8 cellular contexts compared by ENCODE assay signal in the genomic region with DNA sequence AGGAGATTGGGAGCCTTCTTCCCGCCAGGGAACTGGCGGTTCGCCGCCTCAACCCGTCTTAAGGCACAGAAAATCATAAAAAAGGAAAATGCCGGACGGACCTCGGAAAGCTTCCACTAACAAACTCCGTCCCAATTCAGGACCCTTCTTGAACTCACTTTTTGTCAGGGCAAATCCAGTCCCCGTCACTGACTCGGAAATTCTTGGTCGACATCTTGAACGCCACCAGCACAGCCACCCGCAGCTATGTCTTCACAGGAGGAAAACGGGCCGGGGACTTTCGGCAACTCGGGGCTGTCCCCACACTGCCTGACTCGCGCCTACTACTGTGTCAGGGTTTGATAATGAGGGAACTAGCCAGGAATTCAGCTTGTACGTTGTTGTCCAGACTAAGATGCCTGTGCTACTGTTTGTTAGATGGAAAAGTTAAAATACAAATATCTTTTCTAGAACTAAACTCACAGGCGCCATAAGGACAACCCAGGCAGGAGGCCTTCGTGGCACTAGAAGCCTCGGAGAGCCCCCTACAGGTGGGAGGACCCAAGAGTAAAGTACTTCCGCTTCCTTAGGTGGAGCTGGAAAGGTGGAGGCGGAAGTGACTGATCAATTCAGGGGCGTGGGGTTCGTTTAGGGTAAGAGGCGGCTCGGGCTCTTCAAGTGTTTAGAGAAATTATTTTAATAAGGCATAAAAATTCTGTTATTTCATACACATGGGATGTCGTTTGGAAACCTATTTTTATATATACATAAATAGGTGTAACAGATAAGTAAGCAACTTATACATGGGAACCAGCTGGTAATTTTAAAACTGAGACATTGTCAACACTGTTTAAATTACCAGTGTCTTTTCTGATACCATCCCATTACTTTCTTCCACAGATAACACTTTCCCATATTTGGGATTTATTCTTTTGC. TPM values are rescaled to one million over a fixed set of nuclear protein-coding genes. Genes with fewer than 3 reads are reported as not detected.
DNase-seq lines count a peak whose midpoint lies in the region; ATAC-seq, FAIRE-seq and TF ChIP-seq lines count a peak whose summit lies in the region.

A gene with protein sequence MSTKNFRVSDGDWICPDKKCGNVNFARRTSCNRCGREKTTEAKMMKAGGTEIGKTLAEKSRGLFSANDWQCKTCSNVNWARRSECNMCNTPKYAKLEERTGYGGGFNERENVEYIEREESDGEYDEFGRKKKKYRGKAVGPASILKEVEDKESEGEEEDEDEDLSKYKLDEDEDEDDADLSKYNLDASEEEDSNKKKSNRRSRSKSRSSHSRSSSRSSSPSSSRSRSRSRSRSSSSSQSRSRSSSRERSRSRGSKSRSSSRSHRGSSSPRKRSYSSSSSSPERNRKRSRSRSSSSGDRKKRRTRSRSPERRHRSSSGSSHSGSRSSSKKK (minus strand): TSS at position 254 of the 915 bp plus-strand sequence. CDS start 40 bp downstream, at position 214.

- peaks cover 5% of the 10 kb centered on the region for H3K4me1 ChIP-seq in keratinocyte (ENCODE audit: control insufficient read depth, extremely low read depth, insufficient read depth, low read length)

- dilution Hi-C loops in keratinocyte (cut with MboI; ENCODE audit: extremely low pct_ligation_motif_present, low sequenced_read_pairs) = no loop called here

- H2AFZ ChIP-seq in keratinocyte (ENCODE audit: control insufficient read depth, low read length) = peak within 1 kb of the TSS; percentile 99

- peak within 1 kb of the TSS; percentile 97 for H3K27ac ChIP-seq in keratinocyte (ENCODE audit: control insufficient read depth, insufficient read depth, low read length)

- peaks cover 4 to 6% of the 10 kb centered on the region in 2 experiments for H3K36me3 ChIP-seq in keratinocyte (ENCODE audit: control insufficient read depth in 2 of 2, extremely low read depth in 1 of 2, insufficient read depth in 2 of 2, low read length in 2 of 2)

- FAIRE-seq in keratinocyte (lab: Jason Lieb, UNC) = peak; percentile 85

- peaks cover 9% of the 10 kb centered on the region for H4K20me1 ChIP-seq in keratinocyte (ENCODE audit: control insufficient read depth, extremely low read depth, insufficient read depth, low read length)

- peak within 1 kb of the TSS; percentile 68 to 77 (median 68) for H3K4me3 ChIP-seq in keratinocyte (ENCODE audit: control insufficient read depth in 2 of 3, extremely low read depth in 1 of 3, insufficient read depth in 2 of 3, low read depth in 1 of 3, low read length in 3 of 3)

- peak within 1 kb of the TSS; percentile 99 for H3K9ac ChIP-seq in keratinocyte (ENCODE audit: control insufficient read depth, extremely low read depth, insufficient read depth, low read length)

- no peaks in the 10 kb centered on the region for H3K27me3 ChIP-seq in keratinocyte (ENCODE audit: control insufficient read depth, extremely low read depth, insufficient read depth, low read length)

- no peaks in the 10 kb centered on the region for H3K9me3 ChIP-seq in keratinocyte (ENCODE audit: control insufficient read depth, low read depth, low read length)

- no peaks in the 10 kb centered on the region for H3K9me1 ChIP-seq in keratinocyte (ENCODE audit: control insufficient read depth, extremely low read depth, insufficient read depth, low read length)

- TF ChIP-seq CTCF in AG09319 (IDR thresholded peaks at IDR 0.05; ENCODE audit: low read depth, low read length) = peak; percentile 80
- peak; percentile 69 to 81 (median 70) for TF ChIP-seq CTCF in keratinocyte (optimal IDR thresholded peaks at IDR 0.05 in 1 of 3, IDR thresholded peaks at IDR 0.05 in 1 of 3, conservative IDR thresholded peaks at IDR 0.05 in 1 of 3; ENCODE audit: extremely low read depth in 1 of 3, insufficient read depth in 2 of 3, low read length in 3 of 3)

- DNase-seq in AG09319 (ENCODE audit: extremely low read depth, low read depth) = peak; percentile 89
- DNase-seq in NCI-H446 (lab: John Stamatoyannopoulos, UW) = peak; percentile 97 to 98
- DNase-seq in cerebellar nuclear complex (lab: John Stamatoyannopoulos, UW) = peak; percentile 15 to 74
- peak; percentile 85 for DNase-seq in keratinocyte (ENCODE audit: low read depth, low spot score)
- peak; percentile 90 for DNase-seq in stimulated activated CD4-positive, alpha-beta T cell treated with anti-CD3 and anti-CD28 coated beads, Interleukin-15, amount 100 ng/mL, for 24 hours

- H3K79me2 ChIP-seq in keratinocyte (ENCODE audit: control insufficient read depth, insufficient read depth, low read length) = peaks cover 46% of the 10 kb centered on the region

- peak within 1 kb of the TSS; percentile 88 for H3K4me2 ChIP-seq in keratinocyte (ENCODE audit: control insufficient read depth, extremely low read depth, insufficient read depth, low read depth, low read length)

- ATAC-seq in GM19023 (IDR thresholded peaks at IDR 0.05; ENCODE audit: unreplicated experiment) = peak; percentile 99
- ATAC-seq in HG03342 (IDR thresholded peaks at IDR 0.05; ENCODE audit: unreplicated experiment) = peak; percentile 100
- peak; percentile 97 to 98 for ATAC-seq in activated CD4-positive, CD25-positive, alpha-beta regulatory T cell treated with anti-CD3 and anti-CD28 coated beads, Interleukin-2, amount 50 U/mL, for 24 hours

RNA-seq across cellular contexts. Expression of the gene that starts here (rescaled TPM):
- polyA plus RNA-seq in keratinocyte = 56.5 to 92.3 TPM (median 63.2 TPM) in 3 replicates
- polyA plus RNA-seq in keratinocyte (2011; ENCODE audit: low read depth) = 80.3 TPM
- polyA plus RNA-seq in keratinocyte (2011; cell fraction: cytosol; rRNA removed) = 32.4 and 50.7 TPM in 2 replicates
- 144 and 233 TPM in 2 replicates for polyA plus RNA-seq in keratinocyte (2011; cell fraction: nucleus; rRNA removed)
- polyA plus RNA-seq in keratinocyte (2012; ENCODE audit: low replicate concordance) = 50.0 and 66.2 TPM in 2 replicates
- 9.2 to 46.6 TPM (median 16.5 TPM) in 3 replicates for polyA minus RNA-seq in keratinocyte
- polyA minus RNA-seq in keratinocyte (2011; cell fraction: cytosol; rRNA and poly(A)+ RNA removed) = 15.5 TPM
- polyA minus RNA-seq in keratinocyte (2011; cell fraction: nucleus; rRNA and poly(A)+ RNA removed) = 24.9 and 46.2 TPM in 2 replicates

Comparison
In these comparisons a context has a peak if more than half of its experiments do, and no peak if none do; other contexts are left out.
1. Peak in every context shown above with its lines: DNase-seq, ATAC-seq, H3K4me3 ChIP-seq and H3K27ac ChIP-seq.
2. DNase-seq: peak in every context shown above with its lines; median percentile 98 in NCI-H446; 90 in stimulated activated CD4-positive, alpha-beta T cell treated with anti-CD3 and anti-CD28 coated beads, Interleukin-15, amount 100 ng/mL, for 24 hours; 89 in AG09319; 85 in keratinocyte; 44 in cerebellar nuclear complex.